ENCODE assay signal across 8 cellular contexts in the genomic region with DNA sequence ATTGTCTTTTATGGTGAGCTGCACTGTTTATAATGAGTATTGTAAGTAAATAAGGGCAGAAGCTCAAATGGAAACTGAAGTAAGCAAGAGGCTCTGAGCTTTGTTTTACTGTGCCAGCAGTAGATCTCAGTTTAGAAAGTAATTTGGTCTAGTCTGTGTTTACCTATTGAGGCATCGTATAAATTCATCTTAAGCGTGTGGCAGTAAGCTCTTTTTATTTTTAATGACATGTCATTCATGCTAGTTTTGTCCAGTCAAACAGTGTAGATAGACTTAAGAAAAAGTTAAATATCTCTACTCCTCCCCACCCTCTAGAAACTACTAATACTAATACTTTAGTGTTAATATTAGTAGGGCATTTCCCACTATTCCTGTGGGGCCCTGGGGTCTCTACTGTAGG. TPM values are rescaled to one million over a fixed set of nuclear protein-coding genes. Genes with fewer than 3 reads are reported as not detected.
A peak's percentile ranks its signal among the peaks of the same experiment; 100 is the strongest.
DNase-seq lines count a peak whose midpoint lies in the region; ATAC-seq, FAIRE-seq and TF ChIP-seq lines count a peak whose summit lies in the region.

No MANE protein-coding gene starts in this region.

- WGBS in heart left ventricle, 4 donors = 33 to 51% (median 45%) methylated on average over 2 of the region's 2 CpGs
- WGBS in HepG2 (ENCODE audit: low lambda C conversion rate) = 16% methylated on average over 2 of the region's 2 CpGs

- no peaks in the 10 kb centered on the region for H3K27me3 Mint-ChIP-seq in activated naive CD8-positive, alpha-beta T cell treated with anti-CD3 and anti-CD28 coated beads, Interleukin-2, amount 50 U/mL, for 24 hours

- H3K4me3 Mint-ChIP-seq in activated naive CD8-positive, alpha-beta T cell treated with anti-CD3 and anti-CD28 coated beads, Interleukin-2, amount 50 U/mL, for 24 hours = peak overlapping the region; percentile 92

- TF ChIP-seq RAD21 in HepG2 (CRISPR knock-in tag; IDR thresholded peaks at IDR 0.05) = no peak

- intact Hi-C loops in heart left ventricle (cut with DNase I) = loop anchor here in 9 of 10 donors (2.0 to 10.0 kb wide), 12 partner anchors 39 to 509 kb away; a partner anchor contains a TSS
- intact Hi-C loops in left cardiac atrium (cut with DNase I) = no loop called here
- intact Hi-C loops in HepG2 (cut with micrococcal nuclease; ENCODE audit: unreplicated experiment) = loop anchor here (5.0 kb wide), 2 partner anchors 44 to 64 kb away; no protein-coding TSS in a partner anchor
- intact Hi-C loops in vagina (cut with DNase I) = loop anchor here (10.0 kb wide), 2 partner anchors 57 to 167 kb away; no protein-coding TSS in a partner anchor

- TF ChIP-seq CTCF in heart left ventricle (IDR thresholded peaks at IDR 0.05) (no peak), HepG2 (CRISPR knock-in tag; IDR thresholded peaks at IDR 0.05) (no peak), vagina (IDR thresholded peaks at IDR 0.05) (no peak)

- H3K4me1 Mint-ChIP-seq in activated naive CD8-positive, alpha-beta T cell treated with anti-CD3 and anti-CD28 coated beads, Interleukin-2, amount 50 U/mL, for 24 hours = peaks cover 44% of the 10 kb centered on the region

- no peak overlapping the region for H3K27ac Mint-ChIP-seq in activated naive CD8-positive, alpha-beta T cell treated with anti-CD3 and anti-CD28 coated beads, Interleukin-2, amount 50 U/mL, for 24 hours

- H3K36me3 Mint-ChIP-seq in activated naive CD8-positive, alpha-beta T cell treated with anti-CD3 and anti-CD28 coated beads, Interleukin-2, amount 50 U/mL, for 24 hours (ENCODE audit: low read depth) = peaks cover 1% of the 10 kb centered on the region

- H3K9me3 ChIP-seq in heart left ventricle (no peaks in the 10 kb centered on the region), HepG2 (ENCODE audit: low read length) (no peaks in the 10 kb centered on the region), vagina (no peaks in the 10 kb centered on the region)

- no peaks in the 10 kb centered on the region for H3K9me3 Mint-ChIP-seq in activated naive CD8-positive, alpha-beta T cell treated with anti-CD3 and anti-CD28 coated beads, Interleukin-2, amount 50 U/mL, for 24 hours

- peak overlapping the region in 11 of 12 donors; percentile 61 to 97 (median 90) for H3K4me3 ChIP-seq in heart left ventricle
- H3K4me3 ChIP-seq in HepG2 (replicated peaks in 1 of 3; ENCODE audit: insufficient read depth in 1 of 3, low read depth in 2 of 3, low read length in 3 of 3) = peak overlapping the region; percentile 84 to 95 (median 89); a peak in 5 of 6 replicates
- peak overlapping the region; percentile 82 to 94 for H3K4me3 ChIP-seq in vagina

- CTCF ChIA-PET in HepG2 (lab: Yijun Ruan, JAX; ENCODE audit: low intra/inter-chr PET ratio, low total read pairs) = interaction anchor here (2.4 kb wide), 1 partner anchor 47 kb away, joined by 8 read pairs; no protein-coding TSS in a partner anchor

- ATAC-seq in heart left ventricle (no peak), left cardiac atrium (no peak), HepG2 (no peak)
- no peak for ATAC-seq in activated naive CD8-positive, alpha-beta T cell treated with anti-CD3 and anti-CD28 coated beads, Interleukin-2, amount 50 U/mL, for 24 hours

- no peak overlapping the region for H2AFZ ChIP-seq in HepG2 (ENCODE audit: low read length)

- FAIRE-seq in HepG2 (lab: Jason Lieb, UNC) = no peak

- H3K4me1 ChIP-seq in heart left ventricle = peaks cover 4 to 45% (median 28%) of the 10 kb centered on the region in 12 donors
- peaks cover 46% of the 10 kb centered on the region for H3K4me1 ChIP-seq in HepG2 (ENCODE audit: insufficient read depth, low read length)
- peaks cover 41% of the 10 kb centered on the region for H3K4me1 ChIP-seq in vagina

- H4K20me1 ChIP-seq in HepG2 (ENCODE audit: insufficient read depth, low read length) = 0 out of 2 replicates have a peak, but pooled peaks cover 11% of the 10 kb centered on the region

- peaks cover 59% of the 10 kb centered on the region for H3K79me2 ChIP-seq in HepG2 (ENCODE audit: insufficient read depth, low read length)

- H3K4me2 ChIP-seq in HepG2 (ENCODE audit: low read depth, low read length) = peak overlapping the region; percentile 80

- BruUV-seq in HepG2 (replicated peaks; lab: Mats Ljungman, UMichigan) = no TSS peak

- no peak for TF ChIP-seq EP300 in HepG2 (IDR thresholded peaks at IDR 0.05; ENCODE audit: low read depth in 2 of 2, low read length in 2 of 2)
- TF ChIP-seq EP300 in HepG2 (CRISPR knock-in tag; IDR thresholded peaks at IDR 0.05; ENCODE audit: borderline replicate concordance) = no peak

- peak overlapping the region; percentile 94 for H3K9ac ChIP-seq in HepG2 (ENCODE audit: insufficient read depth, low read depth, low read length)

- in situ Hi-C loops in HepG2 (cut with HindIII; ENCODE audit: extremely low pct_ligation_motif_present, low pct_unique_long_range_greater_than_20kb) = no loop called here

- H3K27me3 ChIP-seq in heart left ventricle (no peaks in the 10 kb centered on the region), HepG2 (ENCODE audit: control insufficient read depth in 1 of 2, insufficient read depth in 2 of 2, low read length in 2 of 2) (no peaks in the 10 kb centered on the region; a peak in 1 of 5 replicates), vagina (no peaks in the 10 kb centered on the region)

- TF ChIP-seq POLR2A in heart left ventricle (IDR thresholded peaks at IDR 0.05) (no peak), HepG2 (IDR thresholded peaks at IDR 0.05; ENCODE audit: insufficient read depth in 1 of 2, low read depth in 2 of 2, low read length in 2 of 2) (no peak), vagina (IDR thresholded peaks at IDR 0.05) (no peak)

- POLR2A ChIA-PET in HepG2 (lab: Yijun Ruan, JAX) = interaction anchor here (1.9 to 2.1 kb wide), 2 partner anchors 15 to 42 kb away, joined by 5 to 9 read pairs; no protein-coding TSS in a partner anchor

- DNase-seq in heart left ventricle = no peak
- DNase-seq in left cardiac atrium = no peak
- DNase-seq in activated naive CD8-positive, alpha-beta T cell treated with anti-CD3 and anti-CD28 coated beads, Interleukin-2, amount 50 U/mL, for 24 hours = no peak
- no peak for DNase-seq in HepG2 (ENCODE audit: low spot score)
- no peak for DNase-seq in vagina (ENCODE audit: extremely low spot score in 2 of 2)
- DNase-seq in NOMO-1 treated with dmso at 0.1 percent for 144 hours (lab: John Stamatoyannopoulos, UW; ENCODE audit: unreplicated experiment) = no peak
- DNase-seq in NK-92 treated with Interleukin-12 subunit alpha and Interleukin-12 subunit beta, amount 100 ng/mL, for 24 hours (lab: John Stamatoyannopoulos, UW) = no peak
- DNase-seq in T1000 (lab: John Stamatoyannopoulos, UW) = no peak

- H3K36me3 ChIP-seq in heart left ventricle (no peaks in the 10 kb centered on the region), HepG2 (replicated peaks in 1 of 2; ENCODE audit: control insufficient read depth in 1 of 2, insufficient read depth in 2 of 2, low read length in 2 of 2) (no peaks in the 10 kb centered on the region), vagina (no peaks in the 10 kb centered on the region)

- H3K27ac ChIP-seq in heart left ventricle (peak overlapping the region in 5 of 12 donors; percentile 8 to 99 (median 97)), HepG2 (ENCODE audit: extremely low read length, insufficient read depth, low read length) (no peak overlapping the region), vagina (peak overlapping the region; percentile 97)

TF ChIP-seq in HepG2, 621 proteins besides CTCF, POLR2A, EP300 and RAD21 (continues in another document):
- no peak for TF ChIP-seq ZNF549 (CRISPR knock-in tag; IDR thresholded peaks at IDR 0.05)
- TF ChIP-seq ARHGAP35 (CRISPR knock-in tag; IDR thresholded peaks at IDR 0.05; ENCODE audit: borderline replicate concordance) = no peak
- TF ChIP-seq ZNF589 (CRISPR knock-in tag; conservative IDR thresholded peaks at IDR 0.05) = no peak
- TF ChIP-seq ZNF547 (CRISPR knock-in tag; IDR thresholded peaks at IDR 0.05) = no peak
- no peak for TF ChIP-seq FLYWCH1 (CRISPR knock-in tag; IDR thresholded peaks at IDR 0.05)
- TF ChIP-seq MAZ (IDR thresholded peaks at IDR 0.05; ENCODE audit: borderline replicate concordance, low read depth, low read length) = no peak
- TF ChIP-seq MAZ (CRISPR knock-in tag; IDR thresholded peaks at IDR 0.05; ENCODE audit: low read depth) = no peak
- TF ChIP-seq HOXA9 (CRISPR knock-in tag; IDR thresholded peaks at IDR 0.05; ENCODE audit: borderline replicate concordance) = no peak
- TF ChIP-seq SRSF4 (IDR thresholded peaks at IDR 0.05; ENCODE audit: low read depth, low read length, poor library complexity, severe bottlenecking) = no peak

RNA-seq across cellular contexts. Expression of a gene that starts 2.0 kb away (rescaled TPM):
- total RNA-seq in heart left ventricle (10 to 100 TPM; 29.1 to 57.2 (median 46.7) TPM), left cardiac atrium (10 to 100 TPM; 47.2 to 48.9 TPM), HepG2 (2016; rRNA removed; fragmentation: Illumina TruSeq; extraction: Trizol) (45.8 and 57.1 TPM in 2 replicates), vagina (48.4 TPM)
- polyA plus RNA-seq in heart left ventricle (10 to 100 TPM in 1 of 2 donors, 1 to 10 TPM in 1; 9.0 to 21.9 TPM), HepG2 (2011; rRNA removed) (30.3 and 37.8 TPM in 2 replicates)
- total RNA-seq in HepG2 (2016; cell fraction: cytosol; rRNA removed; fragmentation: Illumina TruSeq; extraction: Trizol; ENCODE audit: low read depth) = 10.4 and 10.9 TPM in 2 replicates
- 46.6 and 56.5 TPM in 2 replicates for total RNA-seq in HepG2 (2016; cell fraction: insoluble cytoplasmic fraction; rRNA removed; fragmentation: Illumina TruSeq; extraction: Trizol)
- total RNA-seq in HepG2 (2016; cell fraction: membrane; rRNA removed; fragmentation: Illumina TruSeq; extraction: Trizol) = 24.2 and 24.6 TPM in 2 replicates
- 64.7 and 71.5 TPM in 2 replicates for total RNA-seq in HepG2 (2016; cell fraction: nucleus; rRNA removed; fragmentation: Illumina TruSeq; extraction: Trizol)
- 22.9 and 31.2 TPM in 2 replicates for polyA plus RNA-seq in HepG2 (2011; cell fraction: cytosol; rRNA removed)
- polyA plus RNA-seq in HepG2 (2011; cell fraction: nucleus; rRNA removed) = 13.8 and 15.5 TPM in 2 replicates
- 41.1 and 43.6 TPM in 2 replicates for polyA plus RNA-seq in HepG2 (2012)
- 2.1 and 2.3 TPM in 2 replicates for polyA plus RNA-seq in HepG2 (2016; cell fraction: cytosol; fragmentation: Illumina TruSeq; extraction: Trizol; ENCODE audit: low read depth)
- polyA plus RNA-seq in HepG2 (2016; cell fraction: insoluble cytoplasmic fraction; fragmentation: Illumina TruSeq; extraction: Trizol; ENCODE audit: low read depth) = 36.6 and 38.9 TPM in 2 replicates
- polyA plus RNA-seq in HepG2 (2016; cell fraction: membrane; fragmentation: Illumina TruSeq; extraction: Trizol; ENCODE audit: low read depth) = 8.9 and 9.1 TPM in 2 replicates
- 48.3 and 49.0 TPM in 2 replicates for polyA plus RNA-seq in HepG2 (2016; cell fraction: nucleus; fragmentation: Illumina TruSeq; extraction: Trizol; ENCODE audit: insufficient read depth, low read depth)
- polyA minus RNA-seq in HepG2 (2011; rRNA and poly(A)+ RNA removed; ENCODE audit: low replicate concordance) = 21.5 and 54.3 TPM in 2 replicates
- polyA minus RNA-seq in HepG2 (2011; cell fraction: cytosol; rRNA and poly(A)+ RNA removed) = 52.1 and 54.6 TPM in 2 replicates
- 50.3 and 60.4 TPM in 2 replicates for polyA minus RNA-seq in HepG2 (2011; cell fraction: nucleus; rRNA and poly(A)+ RNA removed)

Comparison
In these comparisons a context has a peak if more than half of its experiments do, and no peak if none do; other contexts are left out.
1. intact Hi-C loops: an anchor here in heart left ventricle (2.0 to 10.0 kb wide), HepG2 (5.0 kb wide) and vagina (10.0 kb wide); none called in left cardiac atrium.